ENCODE assay signal across 8 cellular contexts in the genomic region with DNA sequence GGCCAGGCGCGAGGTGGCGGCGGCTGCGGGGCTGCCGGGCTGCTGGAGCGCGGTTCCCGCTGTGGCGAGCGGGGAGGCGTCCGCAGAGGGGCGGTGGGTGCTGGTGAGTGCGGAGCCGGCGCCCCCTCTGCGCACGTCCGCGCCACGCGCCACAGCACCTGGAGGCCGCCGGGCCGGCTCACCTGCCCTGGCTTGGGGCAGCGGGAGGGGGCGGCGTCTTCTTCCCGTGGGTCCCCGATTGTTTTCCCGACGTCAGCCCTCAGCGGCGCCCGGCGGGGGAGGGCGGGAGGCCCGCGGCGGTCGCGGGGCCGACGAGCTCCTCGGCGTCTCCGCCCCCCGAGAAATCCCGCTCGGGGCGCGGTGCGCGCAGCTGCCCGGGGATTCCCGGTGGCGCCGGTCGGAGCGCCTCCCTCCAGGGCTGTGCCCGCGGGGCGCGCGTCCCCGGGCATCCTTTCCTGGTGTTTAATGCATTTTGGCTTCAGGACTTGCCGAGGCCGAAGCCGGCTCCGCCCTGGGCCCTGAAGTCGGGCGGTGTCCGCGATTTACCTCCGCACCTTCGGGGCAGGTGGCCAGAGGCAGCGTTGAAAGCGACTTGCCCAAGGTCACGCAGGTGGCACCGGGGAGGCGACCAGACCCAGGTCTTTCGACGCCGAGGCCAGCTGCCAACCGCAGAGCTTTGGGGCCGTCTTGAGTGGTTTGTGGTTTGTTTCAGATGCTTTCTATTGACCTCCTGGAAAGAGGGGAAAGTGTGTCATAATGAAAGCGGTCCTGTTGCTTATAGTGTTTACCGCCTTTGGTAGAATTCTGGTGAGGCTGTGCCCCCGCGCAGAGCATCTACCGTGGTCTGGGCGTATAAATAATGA. TPM values are rescaled to one million over a fixed set of nuclear protein-coding genes. Genes with fewer than 3 reads are reported as not detected.
DNase-seq lines count a peak whose midpoint lies in the region; ATAC-seq and TF ChIP-seq lines count a peak whose summit lies in the region.

No MANE protein-coding gene starts in this region.

- H3K36me3 Mint-ChIP-seq in CD8-positive, alpha-beta memory T cell: peaks cover 3 to 17% (median 14%) of the 10 kb centered on the region in 3 donors

- H2AFZ ChIP-seq in trophoblast cell (ENCODE audit: insufficient read depth, low read length, poor library complexity): peak overlapping the region; percentile 98

- TF ChIP-seq POLR2A in tibial nerve (IDR thresholded peaks at IDR 0.05): no peak

- DNase-seq in CD8-positive, alpha-beta memory T cell: peak; percentile 71 to 82 (median 81)
- DNase-seq in SK-N-DZ (ENCODE audit: low spot score) (peak; percentile 30), cardiac muscle cell (ENCODE audit: low read depth in 1 of 2, low spot score in 1 of 2) (peak; percentile 55 to 57), trophoblast cell (peak; percentile 58 to 72), tibial nerve (ENCODE audit: low spot score in 2 of 2) (peak in 1 of 2 donors; percentile 21)
- DNase-seq in activated naive CD8-positive, alpha-beta T cell treated with anti-CD3 and anti-CD28 coated beads, Interleukin-2, amount 50 U/mL, for 16 hours (ENCODE audit: low read depth, low spot score): peak; percentile 43

- H3K18ac ChIP-seq in trophoblast cell (ENCODE audit: low read length): peak overlapping the region; percentile 99

- TF ChIP-seq CTCF in cardiac muscle cell (IDR thresholded peaks at IDR 0.05; ENCODE audit: low read depth, low read length): no peak
- TF ChIP-seq CTCF in tibial nerve (IDR thresholded peaks at IDR 0.05): no peak

- POLR2A ChIA-PET in CD8-positive, alpha-beta memory T cell (lab: Charles Lee): interaction anchor here (0.7 to 2.2 kb wide), 13 partner anchors 11 to 779 kb away, joined by 3 to 12 read pairs (median 4); a partner anchor contains a TSS

- peaks cover 41% of the 10 kb centered on the region for H3K4me1 ChIP-seq in CD8-positive, alpha-beta memory T cell (ENCODE audit: insufficient read depth, low read length)
- H3K4me1 ChIP-seq in cardiac muscle cell (ENCODE audit: low read depth): peaks cover 17% of the 10 kb centered on the region
- peaks cover 2 to 5% of the 10 kb centered on the region in 2 experiments for H3K4me1 ChIP-seq in trophoblast cell (ENCODE audit: control insufficient read depth in 1 of 2, insufficient read depth in 2 of 2, low read length in 2 of 2)
- H3K4me1 ChIP-seq in tibial nerve: peaks cover 0 to 56% (median 23%) of the 10 kb centered on the region in 4 donors

- H3K4me3 Mint-ChIP-seq in CD8-positive, alpha-beta memory T cell: peak overlapping the region; percentile 90 to 98 (median 96)

- peaks cover 7% of the 10 kb centered on the region for H3K79me2 ChIP-seq in trophoblast cell (ENCODE audit: control insufficient read depth, insufficient read depth, low read length, poor library complexity)

- H2AK5ac ChIP-seq in trophoblast cell (ENCODE audit: low read length): no peak overlapping the region

- H4K8ac ChIP-seq in trophoblast cell (ENCODE audit: low read depth, low read length): peak overlapping the region; percentile 98

- H4K91ac ChIP-seq in trophoblast cell (ENCODE audit: low read depth, low read length): peak overlapping the region; percentile 99

- peaks cover 5 to 14% of the 10 kb centered on the region in 2 donors for H3K27me3 Mint-ChIP-seq in CD8-positive, alpha-beta memory T cell

- peak overlapping the region; percentile 77 for H3K27ac ChIP-seq in CD8-positive, alpha-beta memory T cell (ENCODE audit: low read depth, low read length)
- H3K27ac ChIP-seq in cardiac muscle cell: peak overlapping the region; percentile 87
- peak overlapping the region; percentile 91 for H3K27ac ChIP-seq in trophoblast cell (ENCODE audit: low read depth, low read length)
- peak overlapping the region; percentile 91 to 99 (median 96) for H3K27ac ChIP-seq in tibial nerve

- no peak overlapping the region for H3K23ac ChIP-seq in trophoblast cell (ENCODE audit: low read length)

- H3K14ac ChIP-seq in trophoblast cell (ENCODE audit: low read length): peak overlapping the region; percentile 89

- peak overlapping the region; percentile 100 for H4K12ac ChIP-seq in trophoblast cell (ENCODE audit: low read depth, low read length)

- CTCF ChIA-PET in CD8-positive, alpha-beta memory T cell (lab: Charles Lee): interaction anchor here (1.2 to 1.3 kb wide), 3 partner anchors 12 to 61 kb away, joined by 3 to 7 read pairs (median 4); no protein-coding TSS in a partner anchor

- TF ChIP-seq EP300 in tibial nerve (IDR thresholded peaks at IDR 0.05): peak in 1 of 2 donors; percentile 38

- H3K4me1 Mint-ChIP-seq in CD8-positive, alpha-beta memory T cell: peaks cover 46 to 54% (median 54%) of the 10 kb centered on the region in 3 donors

- H2BK120ac ChIP-seq in trophoblast cell (ENCODE audit: insufficient read depth, low read length, poor library complexity): peak overlapping the region; percentile 88

- H3K27ac Mint-ChIP-seq in CD8-positive, alpha-beta memory T cell: peak overlapping the region; percentile 91 to 99 (median 98)

- no peaks in the 10 kb centered on the region for H3K9me3 Mint-ChIP-seq in CD8-positive, alpha-beta memory T cell

- H3K36me3 ChIP-seq in CD8-positive, alpha-beta memory T cell (ENCODE audit: insufficient read depth, low read length): no peaks in the 10 kb centered on the region
- H3K36me3 ChIP-seq in cardiac muscle cell: no peaks in the 10 kb centered on the region
- no peaks in the 10 kb centered on the region for H3K36me3 ChIP-seq in trophoblast cell (ENCODE audit: control insufficient read depth in 1 of 2, insufficient read depth in 2 of 2, low read length in 2 of 2)
- H3K36me3 ChIP-seq in tibial nerve: peaks cover 0 to 6% (median 0%) of the 10 kb centered on the region in 3 donors

- peak overlapping the region; percentile 45 for H2BK12ac ChIP-seq in trophoblast cell (ENCODE audit: low read length)

- H3K4me3 ChIP-seq in CD8-positive, alpha-beta memory T cell (ENCODE audit: low read length): peak overlapping the region; percentile 77
- H3K4me3 ChIP-seq in cardiac muscle cell (peak overlapping the region; percentile 88), trophoblast cell (ENCODE audit: low read depth, low read length) (peak overlapping the region; percentile 96), tibial nerve (peak overlapping the region; percentile 85 to 91 (median 88))

- no CpG with 5 or more reads among the region's 93 CpGs for WGBS in trophoblast cell (ENCODE audit: extremely low coverage, insufficient coverage, insufficient read length)
- WGBS in tibial nerve, 2 donors: 0 to 1% methylated on average over 14 to 39 of the region's 93 CpGs

- peaks cover 11% of the 10 kb centered on the region for H3K79me1 ChIP-seq in trophoblast cell (ENCODE audit: low read length)

- H3K4me2 ChIP-seq in trophoblast cell (ENCODE audit: low read length): peak overlapping the region; percentile 98

- no peaks in the 10 kb centered on the region for H3K9me3 ChIP-seq in CD8-positive, alpha-beta memory T cell (ENCODE audit: low read length)
- no peaks in the 10 kb centered on the region for H3K9me3 ChIP-seq in cardiac muscle cell (ENCODE audit: low read depth)
- H3K9me3 ChIP-seq in trophoblast cell (ENCODE audit: insufficient read depth, low read depth, low read length): no peaks in the 10 kb centered on the region
- no peaks in the 10 kb centered on the region for H3K9me3 ChIP-seq in tibial nerve

- H3K27me3 ChIP-seq in CD8-positive, alpha-beta memory T cell (ENCODE audit: insufficient read depth, low read length, poor library complexity, severe bottlenecking): no peaks in the 10 kb centered on the region
- H3K27me3 ChIP-seq in cardiac muscle cell (no peaks in the 10 kb centered on the region), trophoblast cell (ENCODE audit: insufficient read depth, low read length) (no peaks in the 10 kb centered on the region), tibial nerve (no peaks in the 10 kb centered on the region)

- ATAC-seq in GM19438 (IDR thresholded peaks at IDR 0.05; ENCODE audit: low read depth, unreplicated experiment) (peak; percentile 50), HG03520 (IDR thresholded peaks at IDR 0.05; ENCODE audit: unreplicated experiment) (peak; percentile 47)

- peak overlapping the region; percentile 86 for H3K9ac ChIP-seq in trophoblast cell (ENCODE audit: low read length)

- peak overlapping the region; percentile 89 for H2BK5ac ChIP-seq in trophoblast cell (ENCODE audit: low read depth, low read length, poor library complexity)

- H3K4ac ChIP-seq in trophoblast cell (ENCODE audit: low read depth, low read length): peak overlapping the region; percentile 1

RNA-seq across cellular contexts. Expression of a gene that starts 0.6 kb away (rescaled TPM):
- 10 to 100 TPM; 14.5 to 16.8 TPM for total RNA-seq in CD8-positive, alpha-beta memory T cell
- polyA plus RNA-seq in CD8-positive, alpha-beta memory T cell: 101 TPM
- polyA plus RNA-seq in SK-N-DZ (2014; cell fraction: cytosol; rRNA removed): 34.9 and 35.5 TPM in 2 replicates
- 50.9 and 57.2 TPM in 2 replicates for polyA plus RNA-seq in SK-N-DZ (2014; cell fraction: nucleus; rRNA removed)
- total RNA-seq in cardiac muscle cell: 26.5 and 30.0 TPM in 2 replicates
- 44.8 and 66.1 TPM in 2 replicates for polyA plus RNA-seq in cardiac muscle cell
- polyA plus RNA-seq in trophoblast cell (2013): 22.8 and 23.3 TPM in 2 replicates
- 10 to 100 TPM; 19.2 to 52.2 (median 35.0) TPM for total RNA-seq in tibial nerve
